10 cellular contexts compared by ENCODE assay signal in genomic region chr3:196970547-196971093, GRCh38. TPM values are rescaled to one million over a fixed set of nuclear protein-coding genes. Genes with fewer than 3 reads are reported as not detected.
DNase-seq lines count a peak whose midpoint lies in the region; ATAC-seq, FAIRE-seq and TF ChIP-seq lines count a peak whose summit lies in the region.
"Had no signal": no experiment of that assay in that cellular context is flagged by ENCODE, and none has a peak within 500 bp of the region (broad histone marks: within the 10 kb centered on the region; RNA-seq: fewer than 3 reads in every experiment).

No MANE protein-coding gene starts in this region.

- WGBS in pancreas, 2 donors: 74 to 81% methylated on average over 15 of the region's 15 CpGs

- TF ChIP-seq CTCF in WTC11 (IDR thresholded peaks at IDR 0.05) (no peak), glutamatergic neuron (IDR thresholded peaks at IDR 0.05; ENCODE audit: partially characterized antibody, unreplicated experiment) (no peak), foreskin fibroblast (IDR thresholded peaks at IDR 0.05; ENCODE audit: low read depth, low read length) (no peak), pancreas (IDR thresholded peaks at IDR 0.05) (no peak)

- DNase-seq in stimulated activated naive CD8-positive, alpha-beta T cell treated with anti-CD3 and anti-CD28 coated beads, Interleukin-15, Interleukin-2, amounts not matched to agents 100 U/mL and 50 U/mL, for 24 hours: no peak
- DNase-seq in WTC11 (ENCODE audit: low spot score): no peak
- DNase-seq in glutamatergic neuron: no peak
- no peak for DNase-seq in DMS114 treated with DMSO at 0.1 percent for 48 hours (lab: John Stamatoyannopoulos, UW; ENCODE audit: unreplicated experiment)
- DNase-seq in foreskin fibroblast: no peak
- DNase-seq in NCI-H1436 (lab: John Stamatoyannopoulos, UW): no peak
- no peak for DNase-seq in pancreas

- CTCF ChIA-PET in WTC11 (lab: Charles Lee): interaction anchor here (1.1 to 1.4 kb wide), 4 partner anchors 11 to 361 kb away, joined by 3 to 7 read pairs (median 4); partner anchors contain the start of gene NCBP2

- no peaks in the 10 kb centered on the region for H3K27me3 ChIP-seq in pancreas

- intact Hi-C loops in pancreas (cut with DNase I): no loop called here

- no peaks in the 10 kb centered on the region for H3K36me3 Mint-ChIP-seq in stimulated activated naive CD8-positive, alpha-beta T cell treated with anti-CD3 and anti-CD28 coated beads, Interleukin-15, Interleukin-2, amounts not matched to agents 100 ng/mL and 50 ng/mL, for 24 hours (ENCODE audit: low read depth)
- H3K36me3 Mint-ChIP-seq in WTC11: peaks cover 3% of the 10 kb centered on the region; the same call in 1 of the 2 replicates
- H3K36me3 Mint-ChIP-seq in glutamatergic neuron (ENCODE audit: unreplicated experiment): peaks cover 17% of the 10 kb centered on the region

- POLR2A ChIA-PET in WTC11 (lab: Charles Lee): no interaction called here

- FAIRE-seq in pancreas (lab: Jason Lieb, UNC): no peak
- FAIRE-seq: RCC 7860 had no signal

- no peak for ATAC-seq in stimulated activated naive CD8-positive, alpha-beta T cell treated with anti-CD3 and anti-CD28 coated beads, Interleukin-15, Interleukin-2, amounts not matched to agents 100 U/mL and 50 U/mL, for 24 hours
- no peak for ATAC-seq in WTC11
- ATAC-seq in pancreas: no peak

- H3K9me3 ChIP-seq in pancreas: no peaks in the 10 kb centered on the region
- H3K9me3 ChIP-seq: psoas muscle had no signal

- H3K4me3 ChIP-seq in foreskin fibroblast (ENCODE audit: low read depth in 1 of 2, low read length in 2 of 2): no peak overlapping the region
- H3K4me3 ChIP-seq in pancreas: no peak overlapping the region

- no peaks in the 10 kb centered on the region for H3K9me3 Mint-ChIP-seq in stimulated activated naive CD8-positive, alpha-beta T cell treated with anti-CD3 and anti-CD28 coated beads, Interleukin-15, Interleukin-2, amounts not matched to agents 100 ng/mL and 50 ng/mL, for 24 hours
- H3K9me3 Mint-ChIP-seq in WTC11: peaks cover 3% of the 10 kb centered on the region; the same call in 1 of the 2 replicates
- peaks cover 11% of the 10 kb centered on the region for H3K9me3 Mint-ChIP-seq in glutamatergic neuron (ENCODE audit: unreplicated experiment)

- peak overlapping the region; percentile 68 for H3K4me3 Mint-ChIP-seq in stimulated activated naive CD8-positive, alpha-beta T cell treated with anti-CD3 and anti-CD28 coated beads, Interleukin-15, Interleukin-2, amounts not matched to agents 100 ng/mL and 50 ng/mL, for 24 hours
- H3K4me3 Mint-ChIP-seq in WTC11 (peak overlapping the region; percentile 61), glutamatergic neuron (ENCODE audit: unreplicated experiment) (peak overlapping the region; percentile 69)

- H3K27ac ChIP-seq in pancreas: no peak overlapping the region

- H3K27ac Mint-ChIP-seq in stimulated activated naive CD8-positive, alpha-beta T cell treated with anti-CD3 and anti-CD28 coated beads, Interleukin-15, Interleukin-2, amounts not matched to agents 100 ng/mL and 50 ng/mL, for 24 hours: peak overlapping the region; percentile 67
- H3K27ac Mint-ChIP-seq in WTC11 (no peak overlapping the region), glutamatergic neuron (ENCODE audit: unreplicated experiment) (peak overlapping the region; percentile 55)

- H3K36me3 ChIP-seq in pancreas: no peaks in the 10 kb centered on the region

- H3K27me3 Mint-ChIP-seq in stimulated activated naive CD8-positive, alpha-beta T cell treated with anti-CD3 and anti-CD28 coated beads, Interleukin-15, Interleukin-2, amounts not matched to agents 100 ng/mL and 50 ng/mL, for 24 hours: peaks cover 14% of the 10 kb centered on the region
- peaks cover 55% of the 10 kb centered on the region for H3K27me3 Mint-ChIP-seq in WTC11 (ENCODE audit: low read depth)
- H3K27me3 Mint-ChIP-seq in glutamatergic neuron (ENCODE audit: unreplicated experiment): peaks cover 24% of the 10 kb centered on the region

- H3K4me1 ChIP-seq in pancreas: peaks cover 0 to 4% (median 0%) of the 10 kb centered on the region in 3 donors

- peaks cover 15% of the 10 kb centered on the region for H3K4me1 Mint-ChIP-seq in stimulated activated naive CD8-positive, alpha-beta T cell treated with anti-CD3 and anti-CD28 coated beads, Interleukin-15, Interleukin-2, amounts not matched to agents 100 ng/mL and 50 ng/mL, for 24 hours (ENCODE audit: low read depth)
- H3K4me1 Mint-ChIP-seq in WTC11 (peaks cover 10% of the 10 kb centered on the region), glutamatergic neuron (ENCODE audit: low read depth, unreplicated experiment) (peaks cover 2% of the 10 kb centered on the region)

TF ChIP-seq in WTC11, 78 proteins besides CTCF, POLR2A, EP300 and RAD21:
- no peak for TF ChIP-seq NR1H2 (CRISPR knock-in tag; IDR thresholded peaks at IDR 0.05)
- TF ChIP-seq, protein P1, sequence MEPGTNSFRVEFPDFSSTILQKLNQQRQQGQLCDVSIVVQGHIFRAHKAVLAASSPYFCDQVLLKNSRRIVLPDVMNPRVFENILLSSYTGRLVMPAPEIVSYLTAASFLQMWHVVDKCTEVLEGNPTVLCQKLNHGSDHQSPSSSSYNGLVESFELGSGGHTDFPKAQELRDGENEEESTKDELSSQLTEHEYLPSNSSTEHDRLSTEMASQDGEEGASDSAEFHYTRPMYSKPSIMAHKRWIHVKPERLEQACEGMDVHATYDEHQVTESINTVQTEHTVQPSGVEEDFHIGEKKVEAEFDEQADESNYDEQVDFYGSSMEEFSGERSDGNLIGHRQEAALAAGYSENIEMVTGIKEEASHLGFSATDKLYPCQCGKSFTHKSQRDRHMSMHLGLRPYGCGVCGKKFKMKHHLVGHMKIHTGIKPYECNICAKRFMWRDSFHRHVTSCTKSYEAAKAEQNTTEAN (CRISPR knock-in tag; IDR thresholded peaks at IDR 0.05): no peak
- no peak for TF ChIP-seq OVOL2 (CRISPR knock-in tag; IDR thresholded peaks at IDR 0.05; ENCODE audit: borderline replicate concordance)
- TF ChIP-seq TEAD1 (CRISPR knock-in tag; IDR thresholded peaks at IDR 0.05): no peak
- TF ChIP-seq, protein P2, sequence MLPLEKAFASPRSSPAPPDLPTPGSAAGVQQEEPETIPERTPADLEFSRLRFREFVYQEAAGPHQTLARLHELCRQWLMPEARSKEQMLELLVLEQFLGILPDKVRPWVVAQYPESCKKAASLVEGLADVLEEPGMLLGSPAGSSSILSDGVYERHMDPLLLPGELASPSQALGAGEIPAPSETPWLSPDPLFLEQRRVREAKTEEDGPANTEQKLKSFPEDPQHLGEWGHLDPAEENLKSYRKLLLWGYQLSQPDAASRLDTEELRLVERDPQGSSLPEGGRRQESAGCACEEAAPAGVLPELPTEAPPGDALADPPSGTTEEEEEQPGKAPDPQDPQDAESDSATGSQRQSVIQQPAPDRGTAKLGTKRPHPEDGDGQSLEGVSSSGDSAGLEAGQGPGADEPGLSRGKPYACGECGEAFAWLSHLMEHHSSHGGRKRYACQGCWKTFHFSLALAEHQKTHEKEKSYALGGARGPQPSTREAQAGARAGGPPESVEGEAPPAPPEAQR (CRISPR knock-in tag; IDR thresholded peaks at IDR 0.05): no peak
- TF ChIP-seq, protein P3, sequence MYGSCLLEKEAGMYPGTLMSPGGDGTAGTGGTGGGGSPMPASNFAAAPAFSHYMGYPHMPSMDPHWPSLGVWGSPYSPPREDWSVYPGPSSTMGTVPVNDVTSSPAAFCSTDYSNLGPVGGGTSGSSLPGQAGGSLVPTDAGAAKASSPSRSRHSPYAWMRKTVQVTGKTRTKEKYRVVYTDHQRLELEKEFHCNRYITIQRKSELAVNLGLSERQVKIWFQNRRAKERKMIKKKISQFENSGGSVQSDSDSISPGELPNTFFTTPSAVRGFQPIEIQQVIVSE (CRISPR knock-in tag; IDR thresholded peaks at IDR 0.05; ENCODE audit: borderline replicate concordance): no peak
- no peak for TF ChIP-seq IRF1 (CRISPR knock-in tag; IDR thresholded peaks at IDR 0.05)

RNA-seq across cellular contexts. Expression of gene PIGZ, which starts 2.0 kb away (rescaled TPM):
- 0.21 to 0.55 TPM (median 0.37 TPM) in 3 replicates for total RNA-seq in WTC11 (2021)
- total RNA-seq in glutamatergic neuron (ENCODE audit: unreplicated experiment): 4.7 TPM
- total RNA-seq in pancreas: 1 to 10 TPM; 1.3 to 2.5 (median 1.8) TPM
- polyA plus RNA-seq in pancreas: 1 to 10 TPM; 2.5 to 3.8 TPM

RNA-seq across cellular contexts. Expression of gene NCBP2, which starts 28.3 kb away (rescaled TPM):
- 96.5 to 100.0 TPM (median 96.9 TPM) in 3 replicates for total RNA-seq in WTC11 (2021)
- total RNA-seq in glutamatergic neuron (ENCODE audit: unreplicated experiment): 118 TPM
- total RNA-seq in pancreas: 10 to 100 TPM; 11.7 to 26.6 (median 17.9) TPM
- 10 to 100 TPM; 23.0 to 30.1 TPM for polyA plus RNA-seq in pancreas

RNA-seq across cellular contexts. Expression of gene MELTF, which starts 59.0 kb away (rescaled TPM):
- total RNA-seq in WTC11 (2021) (7.3 to 9.5 TPM (median 8.7 TPM) in 3 replicates), glutamatergic neuron (ENCODE audit: unreplicated experiment) (31.8 TPM), pancreas (10 to 100 TPM in 2 of 6 donors, 1 to 10 TPM in 4; 2.9 to 21.7 (median 6.8) TPM)
- polyA plus RNA-seq in pancreas: 1 to 10 TPM; 3.0 to 9.0 TPM
